In genomic region chr19:41263042-41263849, GRCh38 we compare ENCODE assay signal across 8 cellular contexts. TPM values are rescaled to one million over a fixed set of nuclear protein-coding genes. Genes with fewer than 3 reads are reported as not detected.
A peak's percentile ranks its signal among the peaks of the same experiment; 100 is the strongest.
DNase-seq lines count a peak whose midpoint lies in the region; ATAC-seq lines count a peak whose summit lies in the region.

No MANE protein-coding gene starts in this region.

- peak overlapping the region; percentile 100 for H3K27ac Mint-ChIP-seq in central memory CD8-positive, alpha-beta T cell (ENCODE audit: low read depth)

- no peaks in the 10 kb centered on the region for H3K9me3 Mint-ChIP-seq in central memory CD8-positive, alpha-beta T cell

- peak; percentile 22 to 32 for ATAC-seq in activated CD4-positive, CD25-positive, alpha-beta regulatory T cell treated with anti-CD3 and anti-CD28 coated beads, Interleukin-2, amount 50 U/mL, for 24 hours
- ATAC-seq in central memory CD8-positive, alpha-beta T cell (replicated peaks; ENCODE audit: extremely low read depth, poor library complexity, severe bottlenecking), result peak; percentile 55
- ATAC-seq in left lobe of liver, result peak; percentile 19

- no peaks in the 10 kb centered on the region for H3K27me3 Mint-ChIP-seq in central memory CD8-positive, alpha-beta T cell

- peaks cover 40% of the 10 kb centered on the region for H3K36me3 Mint-ChIP-seq in central memory CD8-positive, alpha-beta T cell (ENCODE audit: insufficient read depth)

- peaks cover 54% of the 10 kb centered on the region for H3K4me1 Mint-ChIP-seq in central memory CD8-positive, alpha-beta T cell

- H3K4me3 Mint-ChIP-seq in central memory CD8-positive, alpha-beta T cell, result peak overlapping the region; percentile 97

- DNase-seq in ELR (ENCODE audit: low read depth) (peak; percentile 91), H4 (ENCODE audit: low spot score) (peak; percentile 35), NCI-H1694 (lab: John Stamatoyannopoulos, UW) (peak; percentile 65), left lobe of liver (ENCODE audit: low spot score) (peak; percentile 66), COLO829 (ENCODE audit: low spot score) (no peak)
- peak; percentile 79 to 92 for DNase-seq in central memory CD8-positive, alpha-beta T cell (ENCODE audit: low spot score in 2 of 2)
- DNase-seq in stimulated activated CD4-positive, alpha-beta T cell treated with anti-CD3 and anti-CD28 coated beads, Interleukin-4, amount 100 ng/mL, for 1 hour, result peak; percentile 73

RNA-seq across cellular contexts. Expression of gene HNRNPUL1, which starts 0.9 kb away (rescaled TPM):
- 70.9 and 82.4 TPM in 2 replicates for total RNA-seq in H4 (2014; rRNA removed; shearing (Covaris generic))
- total RNA-seq in left lobe of liver, result 62.4 TPM

RNA-seq across cellular contexts. Expression of gene AXL, which starts 44.2 kb away (rescaled TPM):
- 97.8 and 105 TPM in 2 replicates for total RNA-seq in H4 (2014; rRNA removed; shearing (Covaris generic))
- total RNA-seq in left lobe of liver, result 10.1 TPM

RNA-seq across cellular contexts. Expression of gene CCDC97, which starts 46.7 kb away (rescaled TPM):
- total RNA-seq in H4 (2014; rRNA removed; shearing (Covaris generic)), result 4.6 and 7.8 TPM in 2 replicates
- total RNA-seq in left lobe of liver, result 9.0 TPM
